11 cellular contexts compared by ENCODE assay signal in the genomic region with DNA sequence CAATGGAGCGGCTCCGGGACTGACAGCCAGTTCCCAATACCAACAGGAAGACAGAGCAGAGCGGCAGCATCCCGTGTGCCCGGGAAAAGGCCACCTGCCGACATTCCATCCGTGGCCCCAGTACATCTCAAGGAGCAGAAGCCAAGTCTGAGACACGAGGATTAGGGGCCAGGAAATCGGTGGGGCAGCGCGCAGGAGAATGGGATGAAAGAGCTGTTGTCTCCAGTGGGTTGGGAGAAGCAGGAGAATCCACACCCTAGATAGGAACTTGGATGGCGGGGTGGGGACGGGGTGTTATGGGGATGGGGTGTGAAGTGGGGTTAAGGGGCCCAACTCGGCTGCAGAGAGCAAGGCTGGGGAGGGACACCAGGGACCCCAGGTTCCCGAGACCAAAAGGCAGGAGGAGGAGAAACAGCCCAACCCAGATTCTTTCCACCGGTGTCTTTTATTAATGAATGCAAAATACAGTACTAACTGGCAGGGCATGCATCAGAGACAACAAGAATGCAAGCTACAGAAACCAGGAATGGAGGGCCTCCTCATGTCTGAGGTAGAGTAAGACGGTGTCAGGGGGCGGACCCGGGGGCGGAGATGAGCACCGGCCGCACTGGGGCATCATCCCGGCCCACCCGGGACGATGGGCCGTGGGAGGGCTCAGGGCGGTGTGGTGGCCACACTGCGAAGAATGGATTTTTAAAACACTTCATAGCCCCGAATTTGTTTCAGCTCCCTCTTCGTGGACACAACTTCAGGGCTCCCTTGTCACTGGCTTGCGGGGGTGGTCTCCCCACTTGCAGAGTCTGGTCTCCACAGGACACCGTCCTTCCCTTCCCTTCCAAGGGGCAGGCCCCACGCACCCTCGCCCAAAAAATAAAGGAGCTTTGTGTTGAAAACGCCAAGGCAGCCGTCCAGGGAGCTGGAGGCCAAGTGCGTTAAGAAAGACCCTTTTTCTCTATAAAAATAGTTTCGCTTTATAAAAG. TPM values are rescaled to one million over a fixed set of nuclear protein-coding genes. Genes with fewer than 3 reads are reported as not detected.
A peak's percentile ranks its signal among the peaks of the same experiment; 100 is the strongest.
DNase-seq lines count a peak whose midpoint lies in the region; ATAC-seq and TF ChIP-seq lines count a peak whose summit lies in the region.
"Had no signal": no experiment of that assay in that cellular context is flagged by ENCODE, and none has a peak within 500 bp of the region (broad histone marks: within the 10 kb centered on the region; RNA-seq: fewer than 3 reads in every experiment).

No MANE protein-coding gene starts in this region.

- no peak overlapping the region for H3K27ac ChIP-seq in gastrocnemius medialis
- H3K27ac ChIP-seq: cardiac muscle cell had no signal

- H3K9me3 ChIP-seq in gastrocnemius medialis: no peaks in the 10 kb centered on the region

- H3K4me3 ChIP-seq in gastrocnemius medialis: no peak overlapping the region
- H3K4me3 ChIP-seq: cardiac muscle cell had no signal

- no peak for TF ChIP-seq POLR2A in gastrocnemius medialis (IDR thresholded peaks at IDR 0.05)

- H3K27me3 Mint-ChIP-seq in activated T-cell treated with anti-CD3 and anti-CD28 coated beads, Interleukin-2, amount 50 U/mL, for 4 hours (ENCODE audit: low read depth): no peaks in the 10 kb centered on the region

- intact Hi-C loops in left cardiac atrium (cut with DNase I) (no loop called here), gastrocnemius medialis (cut with DNase I; ENCODE audit: low total_unique reads) (no loop called here)

- H3K4me1 ChIP-seq in gastrocnemius medialis: peaks cover 0 to 7% of the 10 kb centered on the region in 2 donors

- H3K27me3 ChIP-seq in gastrocnemius medialis: no peaks in the 10 kb centered on the region
- H3K27me3 ChIP-seq: cardiac muscle cell had no signal

- no peak for ATAC-seq in activated T-cell treated with anti-CD3 and anti-CD28 coated beads, Interleukin-2, amount 50 U/mL, for 4 hours
- ATAC-seq in left cardiac atrium (no peak), gastrocnemius medialis (no peak), GM19397 (IDR thresholded peaks at IDR 0.05; ENCODE audit: unreplicated experiment) (no peak)
- ATAC-seq: stimulated activated effector memory CD8-positive, alpha-beta T cell treated with anti-CD3 and anti-CD28 coated beads, Interleukin-12 subunit alpha, Interleukin-12 subunit beta, amount 100 ng/mL, for 72 hours had no signal

- peaks cover 2% of the 10 kb centered on the region for H3K36me3 Mint-ChIP-seq in activated T-cell treated with anti-CD3 and anti-CD28 coated beads, Interleukin-2, amount 50 U/mL, for 4 hours (ENCODE audit: insufficient read depth)
- H3K36me3 Mint-ChIP-seq: stimulated activated effector memory CD8-positive, alpha-beta T cell treated with anti-CD3 and anti-CD28 coated beads, Interleukin-12 subunit alpha, Interleukin-12 subunit beta, amount 100 ng/mL, for 72 hours had no signal

- no peaks in the 10 kb centered on the region for H3K36me3 ChIP-seq in gastrocnemius medialis
- H3K36me3 ChIP-seq: cardiac muscle cell had no signal

- peak; percentile 22 for DNase-seq in GM20000 (ENCODE audit: low spot score)
- peak; percentile 2 for DNase-seq in activated T-cell treated with anti-CD3 and anti-CD28 coated beads, Interleukin-2, amount 50 U/mL, for 4 hours
- DNase-seq in left cardiac atrium: peak; percentile 20
- peak; percentile 1 to 3 for DNase-seq in gastrocnemius medialis
- no peak for DNase-seq in activated gamma-delta T cell treated with Interleukin-2 at 50 U/mL for 16 hours
- no peak for DNase-seq in midbrain (lab: John Stamatoyannopoulos, UW)
- DNase-seq: NCI-H2081 had no signal

- in situ Hi-C loops in gastrocnemius medialis (cut with MboI; ENCODE audit: low sequenced_read_pairs in 4 of 4): no loop called here

- H3K9me3 Mint-ChIP-seq in activated T-cell treated with anti-CD3 and anti-CD28 coated beads, Interleukin-2, amount 50 U/mL, for 4 hours: no peaks in the 10 kb centered on the region
- H3K9me3 Mint-ChIP-seq: nephron; stimulated activated effector memory CD8-positive, alpha-beta T cell treated with anti-CD3 and anti-CD28 coated beads, Interleukin-12 subunit alpha, Interleukin-12 subunit beta, amount 100 ng/mL, for 72 hours had no signal

- H3K4me1 Mint-ChIP-seq in activated T-cell treated with anti-CD3 and anti-CD28 coated beads, Interleukin-2, amount 50 U/mL, for 4 hours (ENCODE audit: low read depth): peaks cover 4% of the 10 kb centered on the region
- H3K4me1 Mint-ChIP-seq: stimulated activated effector memory CD8-positive, alpha-beta T cell treated with anti-CD3 and anti-CD28 coated beads, Interleukin-12 subunit alpha, Interleukin-12 subunit beta, amount 100 ng/mL, for 72 hours had no signal

- no peak for TF ChIP-seq CTCF in GM20000 (IDR thresholded peaks at IDR 0.05; ENCODE audit: extremely low read depth, missing control alignments)
- no peak for TF ChIP-seq CTCF in gastrocnemius medialis (IDR thresholded peaks at IDR 0.05 in 4 of 5, conservative IDR thresholded peaks at IDR 0.05 in 1 of 5)

- H3K4me3 Mint-ChIP-seq in activated T-cell treated with anti-CD3 and anti-CD28 coated beads, Interleukin-2, amount 50 U/mL, for 4 hours: no peak overlapping the region
- H3K4me3 Mint-ChIP-seq: nephron; stimulated activated effector memory CD8-positive, alpha-beta T cell treated with anti-CD3 and anti-CD28 coated beads, Interleukin-12 subunit alpha, Interleukin-12 subunit beta, amount 100 ng/mL, for 72 hours had no signal

RNA-seq across cellular contexts. Expression of gene BEGAIN, which starts 50.2 kb away (rescaled TPM):
- 1 to 10 TPM in 2 of 3 donors, under 1 TPM in 1; 0.53 to 3.9 (median 2.0) TPM for total RNA-seq in activated T-cell treated with anti-CD3 and anti-CD28 coated beads, Interleukin-2, amount 50 U/mL, for 4 hours
- total RNA-seq in left cardiac atrium (1 to 10 TPM; 1.7 to 2.1 TPM), gastrocnemius medialis (under 1 TPM in 3 of 4 donors, not detected in 1; 0.25 to 0.49 (median 0.26) TPM)
- total RNA-seq: cardiac muscle cell had no signal

Comparison
In these comparisons a context has a peak if more than half of its experiments do, and no peak if none do; other contexts are left out.
1. DNase-seq: peak in GM20000 (single experiment), activated T-cell treated with anti-CD3 and anti-CD28 coated beads, Interleukin-2, amount 50 U/mL, for 4 hours (single experiment), left cardiac atrium (single experiment) and gastrocnemius medialis (2 of 2); none in activated gamma-delta T cell treated with Interleukin-2 at 50 U/mL for 16 hours (single experiment) and midbrain (single experiment).